Comparison of ENCODE assay signal across 16 cellular contexts in genomic region chr4:139848043-139848442, GRCh38.
DNase-seq lines count a peak whose midpoint lies in the region; ATAC-seq and TF ChIP-seq lines count a peak whose summit lies in the region.
"Had no signal": no experiment of that assay in that cellular context is flagged by ENCODE, and none has a peak within 500 bp of the region (broad histone marks: within the 10 kb centered on the region; RNA-seq: fewer than 3 reads in every experiment).

No MANE protein-coding gene starts in this region.

- POLR2A ChIA-PET in naive thymus-derived CD8-positive, alpha-beta T cell (lab: Charles Lee) = no interaction called here

- no peak for TF ChIP-seq RAD21 in neural cell (conservative IDR thresholded peaks at IDR 0.05)

- no peaks in the 10 kb centered on the region for H4K20me1 ChIP-seq in neural cell (ENCODE audit: insufficient read depth)
- H4K20me1 ChIP-seq: BLaER1 had no signal

- TF ChIP-seq CTCF in brain (conservative IDR thresholded peaks at IDR 0.05) (no peak), neural cell (IDR thresholded peaks at IDR 0.05; ENCODE audit: poor library complexity, severe bottlenecking) (no peak), psoas muscle (IDR thresholded peaks at IDR 0.05) (no peak)

- peak overlapping the region; percentile 55 for H3K4me3 ChIP-seq in neural cell (ENCODE audit: low read length)
- H3K4me3 ChIP-seq in psoas muscle = no peak overlapping the region
- H3K4me3 ChIP-seq: BLaER1, HAP-1 had no signal

- no peaks in the 10 kb centered on the region for H3K79me2 ChIP-seq in neural cell (replicated peaks; ENCODE audit: insufficient read depth, low read length)

- peak overlapping the region; percentile 55 to 89 (median 83) for H3K27ac Mint-ChIP-seq in brain
- H3K27ac Mint-ChIP-seq in naive thymus-derived CD8-positive, alpha-beta T cell = no peak overlapping the region
- H3K27ac Mint-ChIP-seq: CD8-positive, alpha-beta memory T cell had no signal

- no peaks in the 10 kb centered on the region for H3K4me1 ChIP-seq in psoas muscle
- H3K4me1 ChIP-seq: BLaER1 had no signal

- TF ChIP-seq EP300 in neural cell (conservative IDR thresholded peaks at IDR 0.05; ENCODE audit: poor library complexity, severe bottlenecking) = peak; percentile 90

- DNase-seq in NCI-H146 (lab: John Stamatoyannopoulos, UW) = peak; percentile 35
- DNase-seq in NCI-H146 treated with DMSO at 0.1 percent for 48 hours (lab: John Stamatoyannopoulos, UW; ENCODE audit: unreplicated experiment) = no peak
- DNase-seq in psoas muscle = no peak
- no peak for DNase-seq in naive thymus-derived CD8-positive, alpha-beta T cell
- DNase-seq: 8988T; AML-193; Caco-2; CD8-positive, alpha-beta memory T cell; DND-41; GDM1 had no signal

- H3K36me3 Mint-ChIP-seq in brain = no peaks in the 10 kb centered on the region
- no peaks in the 10 kb centered on the region for H3K36me3 Mint-ChIP-seq in naive thymus-derived CD8-positive, alpha-beta T cell
- H3K36me3 Mint-ChIP-seq: CD8-positive, alpha-beta memory T cell had no signal

- H3K36me3 ChIP-seq in neural cell (ENCODE audit: insufficient read depth, low read length) (no peaks in the 10 kb centered on the region), psoas muscle (ENCODE audit: insufficient read depth in 1 of 2, low read depth in 1 of 2) (no peaks in the 10 kb centered on the region)
- H3K36me3 ChIP-seq: HAP-1 had no signal

- H3K9ac ChIP-seq in neural cell (ENCODE audit: low read length) = peak overlapping the region; percentile 54
- H3K9ac ChIP-seq: BLaER1 had no signal

- H3K9me2 ChIP-seq in neural cell (ENCODE audit: insufficient read depth, low read length) = no peaks in the 10 kb centered on the region

- no peaks in the 10 kb centered on the region for H3K9me3 ChIP-seq in neural cell (ENCODE audit: low read length)
- no peaks in the 10 kb centered on the region for H3K9me3 ChIP-seq in psoas muscle
- H3K9me3 ChIP-seq: BLaER1, Caco-2, HAP-1 had no signal

- H2AFZ ChIP-seq in neural cell (ENCODE audit: low read depth, low read length) = no peak overlapping the region

- H3K27me3 Mint-ChIP-seq in brain = no peaks in the 10 kb centered on the region
- no peaks in the 10 kb centered on the region for H3K27me3 Mint-ChIP-seq in naive thymus-derived CD8-positive, alpha-beta T cell

- no peak for ATAC-seq in psoas muscle
- no peak for ATAC-seq in naive thymus-derived CD8-positive, alpha-beta T cell
- no peak for ATAC-seq in esophagus mucosa

- H3K9me3 Mint-ChIP-seq in brain = no peaks in the 10 kb centered on the region
- no peaks in the 10 kb centered on the region for H3K9me3 Mint-ChIP-seq in naive thymus-derived CD8-positive, alpha-beta T cell

- H3K27me3 ChIP-seq in neural cell (ENCODE audit: insufficient read depth, low read depth, low read length) = no peaks in the 10 kb centered on the region
- no peaks in the 10 kb centered on the region for H3K27me3 ChIP-seq in psoas muscle (ENCODE audit: insufficient read depth in 3 of 3, low read length in 2 of 3)
- H3K27me3 ChIP-seq: BLaER1 had no signal

- H3K4me1 Mint-ChIP-seq in brain = peaks cover 72% of the 10 kb centered on the region
- H3K4me1 Mint-ChIP-seq in naive thymus-derived CD8-positive, alpha-beta T cell = no peaks in the 10 kb centered on the region
- H3K4me1 Mint-ChIP-seq: CD8-positive, alpha-beta memory T cell had no signal

- peaks cover 12% of the 10 kb centered on the region for H3F3A ChIP-seq in neural cell (ENCODE audit: insufficient read depth, low read length, poor library complexity, severe bottlenecking)

- peak overlapping the region; percentile 64 for H3K4me2 ChIP-seq in neural cell (ENCODE audit: low read length)
- H3K4me2 ChIP-seq: BLaER1 had no signal

- 81 to 87% (median 85%) methylated on average over 4 of the region's 4 CpGs for WGBS in psoas muscle, 3 donors

- peak overlapping the region in 4 of 5 experiments; percentile 7 to 65 (median 39) for H3K4me3 Mint-ChIP-seq in brain
- H3K4me3 Mint-ChIP-seq in naive thymus-derived CD8-positive, alpha-beta T cell = no peak overlapping the region
- H3K4me3 Mint-ChIP-seq: CD8-positive, alpha-beta memory T cell had no signal

- intact Hi-C loops in psoas muscle (cut with DNase I) = no loop called here

- H3K27ac ChIP-seq in neural cell (ENCODE audit: low read length) = peak overlapping the region; percentile 90
- H3K27ac ChIP-seq in psoas muscle = no peak overlapping the region
- H3K27ac ChIP-seq: BLaER1, HL-60 had no signal

TF ChIP-seq in neural cell, 6 proteins besides CTCF, POLR2A, EP300 and RAD21:
- peak; percentile 84 for TF ChIP-seq POLR2AphosphoS5 (IDR thresholded peaks at IDR 0.05)
- TF ChIP-seq REST (IDR thresholded peaks at IDR 0.05; ENCODE audit: borderline replicate concordance) = peak; percentile 76
- no peak for TF ChIP-seq TAF1 (IDR thresholded peaks at IDR 0.05; ENCODE audit: low read depth)
- peak; percentile 1 for TF ChIP-seq MXI1 (conservative IDR thresholded peaks at IDR 0.05; ENCODE audit: poor library complexity, severe bottlenecking)

Comparison
In these comparisons a context has a peak if more than half of its experiments do, and no peak if none do; other contexts are left out.
1. H3K27ac Mint-ChIP-seq: peak in brain (5 of 5); none in naive thymus-derived CD8-positive, alpha-beta T cell (0 of 10).
2. H3K4me3 Mint-ChIP-seq: peak in brain (4 of 5); none in naive thymus-derived CD8-positive, alpha-beta T cell (0 of 10).